ENCODE assay signal across 16 cellular contexts in the genomic region with DNA sequence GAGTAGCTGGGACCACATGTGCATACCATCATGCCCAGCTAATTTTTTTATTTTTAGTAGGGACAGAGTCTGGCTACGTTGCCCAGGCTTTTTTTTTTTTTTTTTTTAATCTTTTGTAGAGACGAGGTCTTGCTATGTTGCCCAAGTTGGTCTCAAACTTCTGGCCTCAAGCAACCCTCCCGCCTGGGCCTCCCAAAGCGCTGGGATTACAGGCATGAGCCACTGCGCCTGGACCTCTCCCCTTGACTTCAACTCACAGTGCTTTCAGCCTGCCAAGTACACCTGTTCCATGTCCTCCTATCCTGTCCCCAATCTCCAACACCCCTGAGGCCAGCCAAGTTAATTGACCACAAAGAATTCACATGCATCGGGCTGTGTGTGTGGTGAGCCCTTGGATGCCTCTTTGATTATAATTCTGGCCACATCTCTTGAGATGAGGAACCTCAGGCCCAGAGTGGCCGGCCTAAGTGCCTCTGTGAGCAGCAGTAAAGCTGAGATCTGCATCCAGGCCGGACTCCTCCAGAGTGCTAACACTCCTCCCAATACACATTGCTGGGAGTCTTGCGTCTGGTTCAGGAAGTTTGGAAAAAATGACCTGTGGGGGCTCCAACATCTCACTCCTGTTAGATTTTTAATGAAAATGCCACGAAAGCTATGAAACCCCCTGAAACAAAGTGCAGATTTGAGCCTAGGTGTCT. TPM values are rescaled to one million over a fixed set of nuclear protein-coding genes. Genes with fewer than 3 reads are reported as not detected.
A peak's percentile ranks its signal among the peaks of the same experiment; 100 is the strongest.
DNase-seq lines count a peak whose midpoint lies in the region; ATAC-seq and TF ChIP-seq lines count a peak whose summit lies in the region.
"Had no signal": no experiment of that assay in that cellular context is flagged by ENCODE, and none has a peak within 500 bp of the region (broad histone marks: within the 10 kb centered on the region; RNA-seq: fewer than 3 reads in every experiment).

No MANE protein-coding gene starts in this region.

- H3K79me1 ChIP-seq in IMR-90 (ENCODE audit: low read depth in 1 of 2, low read length in 2 of 2): peaks cover 8 to 74% of the 10 kb centered on the region in 2 experiments

- no peak overlapping the region for H3K4me2 ChIP-seq in IMR-90 (ENCODE audit: low read depth, low read length)
- H3K4me2 ChIP-seq: hepatocyte had no signal

- H3K27ac ChIP-seq in CD8-positive, alpha-beta memory T cell (ENCODE audit: low read depth, low read length): peak overlapping the region; percentile 44
- H3K27ac ChIP-seq in IMR-90 (ENCODE audit: insufficient read depth, low read length) (no peak overlapping the region), suprapubic skin (no peak overlapping the region)
- H3K27ac ChIP-seq: hepatocyte, right lobe of liver, SJSA1, vagina had no signal

- H3K9me3 ChIP-seq in CD8-positive, alpha-beta memory T cell (ENCODE audit: low read length): no peaks in the 10 kb centered on the region
- H3K9me3 ChIP-seq in IMR-90 (ENCODE audit: control insufficient read depth, insufficient read depth, low read length) (no peaks in the 10 kb centered on the region), suprapubic skin (no peaks in the 10 kb centered on the region)
- H3K9me3 ChIP-seq: colonic mucosa, left lung, right lobe of liver, SJSA1, vagina had no signal

- H3K27me3 Mint-ChIP-seq in CD8-positive, alpha-beta memory T cell: peaks cover 0 to 2% of the 10 kb centered on the region in 2 donors
- H3K27me3 Mint-ChIP-seq in natural killer cell (ENCODE audit: low read depth in 2 of 2): no peaks in the 10 kb centered on the region

- H2BK15ac ChIP-seq in IMR-90 (ENCODE audit: low read depth, low read length): no peak overlapping the region

- no peak overlapping the region for H2AK9ac ChIP-seq in IMR-90 (replicated peaks; ENCODE audit: low read depth, low read length, poor library complexity)

- no peak overlapping the region for H4K8ac ChIP-seq in IMR-90 (ENCODE audit: low read depth in 2 of 2, low read length in 2 of 2)

- peaks cover 59 to 84% (median 75%) of the 10 kb centered on the region in 3 donors for H3K4me1 Mint-ChIP-seq in CD8-positive, alpha-beta memory T cell
- peaks cover 54 to 66% of the 10 kb centered on the region in 2 donors for H3K4me1 Mint-ChIP-seq in natural killer cell

- CTCF ChIA-PET in CD8-positive, alpha-beta memory T cell (lab: Charles Lee): interaction anchor here (1.0 to 2.0 kb wide), 3 partner anchors 9 to 120 kb away, joined by 3 to 5 read pairs (median 3); a partner anchor contains a TSS
- CTCF ChIA-PET in IMR-90 (lab: Yijun Ruan, JAX): no interaction called here

- H3K14ac ChIP-seq in IMR-90 (replicated peaks; ENCODE audit: low read depth, low read length): no peak overlapping the region

- intact Hi-C loops in IMR-90 (cut with micrococcal nuclease) (no loop called here), natural killer cell (cut with micrococcal nuclease) (no loop called here)

- peaks cover 89% of the 10 kb centered on the region for H4K20me1 ChIP-seq in IMR-90 (ENCODE audit: insufficient read depth, low read length)

- peak overlapping the region in 6 of 7 donors; percentile 14 to 92 (median 82) for H3K4me3 Mint-ChIP-seq in CD8-positive, alpha-beta memory T cell
- H3K4me3 Mint-ChIP-seq in natural killer cell: peak overlapping the region; percentile 84

- no peak for DNase-seq in CD8-positive, alpha-beta memory T cell
- no peak for DNase-seq in IMR-90
- DNase-seq in astrocyte of the hippocampus (ENCODE audit: low read depth, low spot score): peak; percentile 59
- no peak for DNase-seq in natural killer cell
- DNase-seq in suprapubic skin (ENCODE audit: low spot score in 2 of 2): no peak
- no peak for DNase-seq in AG08396 (ENCODE audit: low spot score)
- no peak for DNase-seq in NCI-H2227 treated with DMSO at 0.1 percent for 48 hours (lab: John Stamatoyannopoulos, UW)
- DNase-seq: colonic mucosa; left lung; NCI-H2107; NK-92 treated with Interleukin-12 subunit alpha and Interleukin-12 subunit beta, amount 100 ng/mL, for 24 hours; right lobe of liver; stimulated activated CD4-positive, alpha-beta T cell treated with anti-CD3 and anti-CD28 coated beads, Interleukin-4, amount 100 ng/mL, for 1 hour had no signal

- TF ChIP-seq CTCF in IMR-90 (conservative IDR thresholded peaks at IDR 0.05; ENCODE audit: low read depth, low read length) (no peak), natural killer cell (IDR thresholded peaks at IDR 0.05) (no peak), suprapubic skin (IDR thresholded peaks at IDR 0.05) (no peak)

- dilution Hi-C loops in IMR-90 (cut with HindIII; ENCODE audit: low sequenced_read_pairs, unreplicated experiment): no loop called here

- H3K36me3 ChIP-seq in CD8-positive, alpha-beta memory T cell (ENCODE audit: insufficient read depth, low read length): peaks cover 15% of the 10 kb centered on the region
- H3K36me3 ChIP-seq in IMR-90 (ENCODE audit: control insufficient read depth, insufficient read depth, low read length): peaks cover 21% of the 10 kb centered on the region
- H3K36me3 ChIP-seq in suprapubic skin: peaks cover 20% of the 10 kb centered on the region
- H3K36me3 ChIP-seq: colonic mucosa had no signal

- peak overlapping the region; percentile 52 for H3K4me3 ChIP-seq in CD8-positive, alpha-beta memory T cell (ENCODE audit: low read length)
- H3K4me3 ChIP-seq in IMR-90 (ENCODE audit: insufficient read depth, low read depth, low read length) (no peak overlapping the region), suprapubic skin (no peak overlapping the region)
- H3K4me3 ChIP-seq: colonic mucosa, hepatocyte, left lung, right lobe of liver, SJSA1, vagina had no signal

- BruUV-seq in IMR-90 (replicated peaks; lab: Mats Ljungman, UMichigan): no TSS peak

- no peak overlapping the region for H2BK5ac ChIP-seq in IMR-90 (ENCODE audit: low read depth, low read length, poor library complexity, severe bottlenecking)

- peaks cover 27% of the 10 kb centered on the region for H3K9me1 ChIP-seq in IMR-90 (ENCODE audit: insufficient read depth, low read length)

- H2BK20ac ChIP-seq in IMR-90 (ENCODE audit: low read depth, low read length): no peak overlapping the region

- H3K4me1 ChIP-seq in CD8-positive, alpha-beta memory T cell (ENCODE audit: insufficient read depth, low read length): peaks cover 46% of the 10 kb centered on the region
- H3K4me1 ChIP-seq in IMR-90 (ENCODE audit: control insufficient read depth, insufficient read depth, low read length): no peaks in the 10 kb centered on the region; the same call in 1 of the 2 replicates
- peaks cover 37% of the 10 kb centered on the region for H3K4me1 ChIP-seq in suprapubic skin
- H3K4me1 ChIP-seq: colonic mucosa, SJSA1 had no signal

- no peak overlapping the region for H3K9ac ChIP-seq in IMR-90 (ENCODE audit: low read depth, low read length)

- no peak overlapping the region for H2AFZ ChIP-seq in IMR-90 (replicated peaks; ENCODE audit: low read length, poor library complexity)
- H2AFZ ChIP-seq: hepatocyte had no signal

- no peak for TF ChIP-seq EP300 in suprapubic skin (IDR thresholded peaks at IDR 0.05)

- H2AK5ac ChIP-seq in IMR-90 (ENCODE audit: low read depth, low read length): no peak overlapping the region

- no peak overlapping the region for H2BK120ac ChIP-seq in IMR-90 (ENCODE audit: low read depth, low read length)

- no peaks in the 10 kb centered on the region for H3K27me3 ChIP-seq in CD8-positive, alpha-beta memory T cell (ENCODE audit: insufficient read depth, low read length, poor library complexity, severe bottlenecking)
- H3K27me3 ChIP-seq in IMR-90 (ENCODE audit: control insufficient read depth, insufficient read depth, low read length) (no peaks in the 10 kb centered on the region), suprapubic skin (no peaks in the 10 kb centered on the region)
- H3K27me3 ChIP-seq: colonic mucosa, hepatocyte, left lung, right lobe of liver, SJSA1, vagina had no signal

- TF ChIP-seq RAD21 in IMR-90 (IDR thresholded peaks at IDR 0.05; ENCODE audit: low read length): no peak

- peak overlapping the region in 5 of 8 donors; percentile 45 to 89 (median 77) for H3K27ac Mint-ChIP-seq in CD8-positive, alpha-beta memory T cell
- peak overlapping the region; percentile 80 to 92 for H3K27ac Mint-ChIP-seq in natural killer cell

- no peak overlapping the region for H4K91ac ChIP-seq in IMR-90 (ENCODE audit: insufficient read depth, low read depth, low read length)

- no peak overlapping the region for H4K5ac ChIP-seq in IMR-90 (ENCODE audit: low read depth, low read length)

- H3K56ac ChIP-seq in IMR-90 (ENCODE audit: extremely low read depth, insufficient read depth, low read length): no peak overlapping the region

- no peaks in the 10 kb centered on the region for H3K9me3 Mint-ChIP-seq in CD8-positive, alpha-beta memory T cell
- H3K9me3 Mint-ChIP-seq in natural killer cell: no peaks in the 10 kb centered on the region

- H3K36me3 Mint-ChIP-seq in CD8-positive, alpha-beta memory T cell: peaks cover 0 to 54% (median 7%) of the 10 kb centered on the region in 3 donors
- H3K36me3 Mint-ChIP-seq in natural killer cell: no peaks in the 10 kb centered on the region

- H3K18ac ChIP-seq in IMR-90 (ENCODE audit: low read depth, low read length): no peak overlapping the region

- in situ Hi-C loops in IMR-90 (cut with MboI; ENCODE audit: low sequenced_read_pairs): loop anchor here (25.0 kb wide), 1 partner anchor 1747 kb away; a partner anchor contains a TSS

- 87% methylated on average over 4 of the region's 10 CpGs; no CpG with 5 or more reads in 1 of the 2 experiments for WGBS in IMR-90 (ENCODE audit: extremely low coverage in 2 of 2, insufficient read length in 1 of 2), 2 experiments
- 86% methylated on average over 9 of the region's 10 CpGs for WGBS in suprapubic skin

- no peak overlapping the region for H3K23ac ChIP-seq in IMR-90 (ENCODE audit: low read depth, low read length)

- POLR2A ChIA-PET in CD8-positive, alpha-beta memory T cell (lab: Charles Lee): interaction anchor here (1.2 to 1.6 kb wide), 2 partner anchors 18 to 92 kb away, joined by 4 to 6 read pairs; no protein-coding TSS in a partner anchor
- POLR2A ChIA-PET in IMR-90 (lab: Charles Lee; ENCODE audit: unreplicated experiment): no interaction called here

- TF ChIP-seq POLR2A in IMR-90 (IDR thresholded peaks at IDR 0.05; ENCODE audit: low read depth, low read length) (no peak), suprapubic skin (IDR thresholded peaks at IDR 0.05) (no peak)

- no peak overlapping the region for H3K4ac ChIP-seq in IMR-90 (ENCODE audit: low read depth, low read length)

- ATAC-seq in IMR-90 (ENCODE audit: low read depth) (peak; percentile 12; the same call in 1 of the 2 replicates), natural killer cell (no peak)

TF ChIP-seq in IMR-90, 13 proteins besides CTCF, POLR2A, EP300 and RAD21 (continues in another document):
- TF ChIP-seq FOS (IDR thresholded peaks at IDR 0.05; ENCODE audit: low read depth, low read length) (no peak), CEBPB (IDR thresholded peaks at IDR 0.05; ENCODE audit: low read depth, low read length) (no peak)

RNA-seq across cellular contexts. Expression of a gene that starts 6.8 kb away (rescaled TPM):
- total RNA-seq in CD8-positive, alpha-beta memory T cell: 10 to 100 TPM; 66.8 to 77.8 TPM
- 26.9 TPM for polyA plus RNA-seq in CD8-positive, alpha-beta memory T cell
- total RNA-seq in IMR-90 (2012; rRNA removed) (32.6 and 35.0 TPM in 2 replicates), natural killer cell (10 to 100 TPM; 65.0 to 85.9 (median 81.2) TPM), suprapubic skin (10 to 100 TPM; 30.0 to 39.6 (median 33.1) TPM)
- polyA plus RNA-seq in IMR-90 (2012; rRNA removed): 47.6 and 49.6 TPM in 2 replicates
- polyA plus RNA-seq in IMR-90 (2012; cell fraction: cytosol; rRNA removed): 31.2 and 45.6 TPM in 2 replicates
- polyA plus RNA-seq in IMR-90 (2012; cell fraction: nucleus; rRNA removed; ENCODE audit: low replicate concordance): 64.2 and 73.1 TPM in 2 replicates
